ENCODE assay signal across 21 cellular contexts in the genomic region with DNA sequence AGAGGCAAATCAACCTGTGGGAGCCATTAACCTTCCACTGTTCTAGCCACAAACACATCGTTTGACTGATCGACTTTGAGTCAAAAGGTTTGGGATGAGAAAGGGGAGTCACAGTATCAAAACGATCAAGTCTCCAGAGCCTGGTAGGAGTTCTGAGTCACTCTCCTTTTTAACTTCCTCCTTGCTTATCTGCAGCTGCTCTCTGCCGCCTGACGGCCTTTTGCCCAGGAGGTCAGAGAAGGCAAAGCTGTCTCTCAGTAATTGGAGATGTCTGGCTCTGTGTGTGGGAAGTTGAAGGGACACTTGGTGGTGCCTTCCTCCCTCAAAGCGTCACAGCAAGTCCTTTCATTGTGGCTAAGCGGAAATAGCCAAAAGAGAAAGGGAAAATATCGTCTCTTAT.
DNase-seq lines count a peak whose midpoint lies in the region; ATAC-seq, FAIRE-seq and TF ChIP-seq lines count a peak whose summit lies in the region.
"Had no signal": no experiment of that assay in that cellular context is flagged by ENCODE, and none has a peak within 500 bp of the region (broad histone marks: within the 10 kb centered on the region; RNA-seq: fewer than 3 reads in every experiment).

No MANE protein-coding gene starts in this region.

- dilution Hi-C loops in endothelial cell of umbilical vein (cut with MboI; ENCODE audit: extremely low pct_ligation_motif_present, low sequenced_read_pairs): no loop called here

- TF ChIP-seq CTCF in endothelial cell of umbilical vein (IDR thresholded peaks at IDR 0.05; ENCODE audit: extremely low read depth in 1 of 2, insufficient read depth in 1 of 2, low read depth in 1 of 2, low read length in 2 of 2): no peak
- no peak for TF ChIP-seq CTCF in gastrocnemius medialis (IDR thresholded peaks at IDR 0.05 in 4 of 5, conservative IDR thresholded peaks at IDR 0.05 in 1 of 5)
- TF ChIP-seq CTCF in colonic mucosa (IDR thresholded peaks at IDR 0.05): no peak

- no TSS peak for BruUV-seq in endothelial cell of umbilical vein (replicated peaks; lab: Mats Ljungman, UMichigan)

- H3K9me1 ChIP-seq in endothelial cell of umbilical vein (replicated peaks; ENCODE audit: control insufficient read depth, extremely low read depth, insufficient read depth, low read length): no peaks in the 10 kb centered on the region

- in situ Hi-C loops in gastrocnemius medialis (cut with MboI; ENCODE audit: low sequenced_read_pairs in 4 of 4) (no loop called here), HAP-1 (cut with MboI; ENCODE audit: low sequenced_read_pairs) (no loop called here)

- intact Hi-C loops in endothelial cell of umbilical vein (cut with micrococcal nuclease): no loop called here
- intact Hi-C loops in gastrocnemius medialis (cut with DNase I; ENCODE audit: low total_unique reads): loop anchor here (2.0 kb wide), 1 partner anchor 64 kb away; a partner anchor contains a TSS
- intact Hi-C loops in colonic mucosa (cut with DNase I): no loop called here

- H3K9ac ChIP-seq in endothelial cell of umbilical vein (replicated peaks; ENCODE audit: extremely low read depth, insufficient read depth, low read length): no peak overlapping the region
- H3K9ac ChIP-seq in colonic mucosa (ENCODE audit: low read depth in 2 of 2, low read length in 2 of 2): no peak overlapping the region

- H3K27ac ChIP-seq in endothelial cell of umbilical vein (ENCODE audit: insufficient read depth, low read depth, low read length): no peak overlapping the region
- peak overlapping the region; percentile 67 to 76 (median 72) for H3K27ac ChIP-seq in gastrocnemius medialis
- no peak overlapping the region for H3K27ac ChIP-seq in colonic mucosa
- H3K27ac ChIP-seq: epithelial cell of prostate, pancreas, vagina had no signal

- H4K20me1 ChIP-seq in endothelial cell of umbilical vein (replicated peaks; ENCODE audit: control insufficient read depth, extremely low read depth, insufficient read depth, low read length): no peaks in the 10 kb centered on the region

- peak; percentile 98 for ATAC-seq in gastrocnemius medialis
- ATAC-seq: activated naive CD8-positive, alpha-beta T cell treated with anti-CD3 and anti-CD28 coated beads, Interleukin-2, amount 50 U/mL, for 24 hours; activated T-cell treated with anti-CD3 and anti-CD28 coated beads, Interleukin-2, amount 50 U/mL, for 72 hours; K562; stimulated activated naive CD8-positive, alpha-beta T cell treated with anti-CD3 and anti-CD28 coated beads, Interleukin-15, amount 100 ng/mL, for 72 hours had no signal

- H2AFZ ChIP-seq in endothelial cell of umbilical vein (ENCODE audit: low read depth, low read length): no peak overlapping the region

- H3K79me2 ChIP-seq in endothelial cell of umbilical vein (ENCODE audit: control insufficient read depth, insufficient read depth, low read length): no peaks in the 10 kb centered on the region

- H3K36me3 ChIP-seq in endothelial cell of umbilical vein (ENCODE audit: control insufficient read depth in 2 of 2, extremely low read depth in 1 of 2, insufficient read depth in 2 of 2, low read length in 2 of 2) (no peaks in the 10 kb centered on the region), gastrocnemius medialis (no peaks in the 10 kb centered on the region), colonic mucosa (no peaks in the 10 kb centered on the region), HAP-1 (replicated peaks) (no peaks in the 10 kb centered on the region)
- H3K36me3 ChIP-seq: pancreas, vagina had no signal

- H3K4me3 ChIP-seq in endothelial cell of umbilical vein (replicated peaks in 1 of 3; ENCODE audit: insufficient read depth in 1 of 3, low read depth in 1 of 3, low read length in 3 of 3) (no peak overlapping the region), gastrocnemius medialis (no peak overlapping the region), colonic mucosa (no peak overlapping the region), HAP-1 (no peak overlapping the region)
- H3K4me3 ChIP-seq: K562, pancreas, vagina had no signal

- H3K27me3 ChIP-seq in endothelial cell of umbilical vein (ENCODE audit: control insufficient read depth in 2 of 2, insufficient read depth in 2 of 2, low read length in 2 of 2) (no peaks in the 10 kb centered on the region), gastrocnemius medialis (no peaks in the 10 kb centered on the region), colonic mucosa (no peaks in the 10 kb centered on the region), HAP-1 (ENCODE audit: low read depth) (no peaks in the 10 kb centered on the region)
- H3K27me3 ChIP-seq: vagina had no signal

- FAIRE-seq in endothelial cell of umbilical vein (lab: Jason Lieb, UNC): no peak
- FAIRE-seq: K562, keratinocyte, pancreas had no signal

- H3K4me1 ChIP-seq in endothelial cell of umbilical vein (ENCODE audit: control insufficient read depth, extremely low read depth, insufficient read depth, low read length) (no peaks in the 10 kb centered on the region), gastrocnemius medialis (peaks cover 0 to 4% of the 10 kb centered on the region in 2 donors), colonic mucosa (no peaks in the 10 kb centered on the region), HAP-1 (no peaks in the 10 kb centered on the region)
- H3K4me1 ChIP-seq: pancreas had no signal

- POLR2A ChIA-PET in endothelial cell of umbilical vein (lab: Charles Lee): no interaction called here

- CTCF ChIA-PET in endothelial cell of umbilical vein (lab: Charles Lee): no interaction called here

- DNase-seq in HT1080 (ENCODE audit: low read depth) (peak; percentile 0), OCI-M1 (lab: John Stamatoyannopoulos, UW) (peak; percentile 83), endothelial cell of umbilical vein (ENCODE audit: low read depth, low spot score) (peak; percentile 32), gastrocnemius medialis (peak; percentile 34 to 73), colonic mucosa (no peak), T-helper 1 cell (no peak), HAP-1 (ENCODE audit: low spot score in 2 of 2) (no peak), inferior parietal cortex (ENCODE audit: extremely low spot score) (no peak)
- DNase-seq: activated CD4-positive, alpha-beta T cell treated with anti-CD3 and anti-CD28 coated beads, Interleukin-2, amount 50 U/mL, for 4 hours; activated naive CD8-positive, alpha-beta T cell treated with anti-CD3 and anti-CD28 coated beads, Interleukin-2, amount 50 U/mL, for 24 hours; activated T-cell treated with anti-CD3 and anti-CD28 coated beads, Interleukin-2, amount 50 U/mL, for 72 hours; DND-41; NCI-H2029; NCI-H748 treated with DMSO at 0.1 percent for 48 hours; pancreas; stimulated activated CD4-positive, alpha-beta T cell treated with anti-CD3 and anti-CD28 coated beads, Interleukin-12 subunit alpha, Interleukin-12 subunit beta, amount 100 ng/mL, for 4 hours; stimulated activated naive CD8-positive, alpha-beta T cell treated with anti-CD3 and anti-CD28 coated beads, Interleukin-15, amount 100 ng/mL, for 72 hours had no signal

- H3K4me2 ChIP-seq in endothelial cell of umbilical vein (ENCODE audit: insufficient read depth, low read length): no peak overlapping the region

- no peak for TF ChIP-seq POLR2A in endothelial cell of umbilical vein (IDR thresholded peaks at IDR 0.05; ENCODE audit: low read depth, low read length)
- no peak for TF ChIP-seq POLR2A in gastrocnemius medialis (IDR thresholded peaks at IDR 0.05)

- H3K9me3 ChIP-seq in endothelial cell of umbilical vein (replicated peaks; ENCODE audit: control insufficient read depth, insufficient read depth, low read length) (no peaks in the 10 kb centered on the region), gastrocnemius medialis (no peaks in the 10 kb centered on the region), colonic mucosa (no peaks in the 10 kb centered on the region), HAP-1 (no peaks in the 10 kb centered on the region)
- H3K9me3 ChIP-seq: pancreas, vagina had no signal

TF ChIP-seq in endothelial cell of umbilical vein, 7 proteins besides CTCF, POLR2A, EP300 and RAD21:
- TF ChIP-seq FOS (IDR thresholded peaks at IDR 0.05; ENCODE audit: borderline replicate concordance, insufficient read depth, low read length): no peak
- no peak for TF ChIP-seq JUN (IDR thresholded peaks at IDR 0.05; ENCODE audit: borderline replicate concordance, insufficient read depth, insufficient read length, low read depth)
- no peak for TF ChIP-seq MYC (IDR thresholded peaks at IDR 0.05; ENCODE audit: low read depth, low read length)
- no peak for TF ChIP-seq EZH2 (IDR thresholded peaks at IDR 0.05; ENCODE audit: borderline replicate concordance, low read depth, low read length, severe bottlenecking)
- TF ChIP-seq GATA2 (IDR thresholded peaks at IDR 0.05; ENCODE audit: insufficient read depth, insufficient read length, low read depth, low read length): peak; percentile 16
- no peak for TF ChIP-seq POLR2AphosphoS5 (IDR thresholded peaks at IDR 0.05; ENCODE audit: insufficient read depth, low read depth, low read length)
TF ChIP-seq in endothelial cell of umbilical vein: peak in this region for 1.

Comparison
In these comparisons a context has a peak if more than half of its experiments do, and no peak if none do; other contexts are left out.
1. DNase-seq: peak in HT1080 (single experiment), OCI-M1 (single experiment), endothelial cell of umbilical vein (single experiment) and gastrocnemius medialis (2 of 2); none in colonic mucosa (single experiment), T-helper 1 cell (0 of 5), HAP-1 (0 of 2) and inferior parietal cortex (single experiment).
2. H3K27ac ChIP-seq: peak in gastrocnemius medialis (4 of 4); none in endothelial cell of umbilical vein (single experiment) and colonic mucosa (single experiment).